27 cellular contexts compared by ENCODE assay signal in the genomic region with DNA sequence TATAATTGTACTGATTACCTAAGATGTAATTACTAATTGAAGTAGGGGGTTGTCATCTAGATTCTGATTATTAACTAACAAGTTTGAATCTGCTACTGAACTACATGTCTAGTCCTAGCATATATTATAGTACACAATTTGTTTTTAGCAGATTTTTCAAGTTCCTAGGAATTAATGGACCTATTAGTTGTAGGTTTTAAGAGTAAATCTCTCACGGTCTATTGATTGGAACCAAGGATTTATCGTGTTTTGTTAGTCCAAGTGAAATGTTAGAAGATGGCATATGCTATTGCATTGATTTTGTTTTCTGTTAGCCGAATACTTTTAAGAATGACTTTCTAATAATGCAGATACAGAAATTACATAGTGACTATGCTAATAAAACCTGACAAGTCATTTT. TPM values are rescaled to one million over a fixed set of nuclear protein-coding genes. Genes with fewer than 3 reads are reported as not detected.
"Had no signal": no experiment of that assay in that cellular context is flagged by ENCODE, and none has a peak within 500 bp of the region (broad histone marks: within the 10 kb centered on the region; RNA-seq: fewer than 3 reads in every experiment).

No MANE protein-coding gene starts in this region.

- ATAC-seq: activated CD8-positive, alpha-beta memory T cell treated with anti-CD3 and anti-CD28 coated beads, Interleukin-2, amount 10 ng/mL, durations not matched to agents 7 days and 5 days; body of pancreas; Panc1; Right ventricle myocardium inferior had no signal

- H3K9ac ChIP-seq: KMS-11, SK-N-SH had no signal

- H3K4me3 ChIP-seq: body of pancreas had no signal

- DNase-seq: activated B cell treated with CpG ODN at 0.5 μM for 24 hours; activated CD4-positive, alpha-beta T cell treated with anti-CD3 and anti-CD28 coated beads for 1 hour; activated CD4-positive, alpha-beta T cell treated with anti-CD3 and anti-CD28 coated beads, Interleukin-2, amount 10 ng/mL, durations not matched to agents 24 days and 14 days; activated CD4-positive, alpha-beta T cell treated with anti-CD3 and anti-CD28 coated beads, Interleukin-2, amount 50 U/mL, for 48 hours; activated CD8-positive, alpha-beta memory T cell treated with anti-CD3 and anti-CD28 coated beads, Interleukin-2, amount 10 ng/mL, durations not matched to agents 7 days and 5 days; activated effector memory CD4-positive, alpha-beta T cell treated with Interleukin-2 at 50 U/mL for 16 hours; activated naive CD4-positive, alpha-beta T cell; activated T-cell treated with anti-CD3 and anti-CD28 coated beads, Interleukin-2, amount 50 U/mL, for 24 hours; aorta; body of pancreas; central memory CD4-positive, alpha-beta T cell; NCI-H1092; NCI-H1417; NCI-H1930; NCI-H2107; NCI-H2171 treated with DMSO at 0.1 percent for 48 hours; NCI-H510A treated with DMSO at 0.1 percent for 48 hours; NCI-H69; OCI-M1; RPMI8226; SK-N-SH; T-helper 1 cell had no signal

- H3K27ac ChIP-seq: body of pancreas, KMS-11 had no signal

- H3K9me3 ChIP-seq: body of pancreas, SK-N-SH had no signal

- FAIRE-seq: bronchial epithelial cell had no signal

- H3K27me3 ChIP-seq: body of pancreas had no signal

RNA-seq across cellular contexts. Expression of a gene that starts 20.8 kb away (rescaled TPM):
- polyA plus RNA-seq: IgD-negative memory B cell had no signal
